1 cellular context compared by ENCODE assay signal in genomic region chr4:177266492-177266891, GRCh38.
TF ChIP-seq lines count a peak whose summit lies in the region.

No MANE protein-coding gene starts in this region.

TF ChIP-seq in GM23338, 12 proteins besides CTCF, POLR2A, EP300 and RAD21 (continued from another document):
- TF ChIP-seq ZNF462 (CRISPR knock-in tag; IDR thresholded peaks at IDR 0.05) (no peak), ETS1 (IDR thresholded peaks at IDR 0.05) (no peak), NANOG (IDR thresholded peaks at IDR 0.05; ENCODE audit: borderline replicate concordance) (no peak), JUNB (IDR thresholded peaks at IDR 0.05; ENCODE audit: unreplicated experiment) (no peak), REST (IDR thresholded peaks at IDR 0.05; ENCODE audit: unreplicated experiment) (no peak)
